28 cellular contexts compared by ENCODE assay signal in genomic region chr5:3186711-3187450, GRCh38.
"Had no signal": no experiment of that assay in that cellular context is flagged by ENCODE, and none has a peak within 500 bp of the region (broad histone marks: within the 10 kb centered on the region; RNA-seq: fewer than 3 reads in every experiment).

No MANE protein-coding gene starts in this region.

- H3K27ac Mint-ChIP-seq: activated naive CD4-positive, alpha-beta T cell treated with anti-CD3 and anti-CD28 coated beads for 36 hours; activated naive CD8-positive, alpha-beta T cell treated with anti-CD3 and anti-CD28 coated beads for 36 hours; natural killer cell treated with Interleukin-12 subunit alpha and Interleukin-12 subunit beta and Interleukin-15 and Interleukin-18, amount 100 ng/mL, for 72 hours; progenitor cell of endocrine pancreas had no signal

- H3K36me3 Mint-ChIP-seq: activated naive CD8-positive, alpha-beta T cell treated with anti-CD3 and anti-CD28 coated beads for 36 hours; natural killer cell treated with Interleukin-12 subunit alpha and Interleukin-12 subunit beta and Interleukin-15 and Interleukin-18, amount 100 ng/mL, for 72 hours had no signal

- H3K9me3 Mint-ChIP-seq: activated naive CD8-positive, alpha-beta T cell treated with anti-CD3 and anti-CD28 coated beads for 36 hours; natural killer cell treated with Interleukin-12 subunit alpha and Interleukin-12 subunit beta and Interleukin-15 and Interleukin-18, amount 100 ng/mL, for 72 hours had no signal

- H3K4me3 Mint-ChIP-seq: activated naive CD4-positive, alpha-beta T cell treated with anti-CD3 and anti-CD28 coated beads for 36 hours; activated naive CD8-positive, alpha-beta T cell treated with anti-CD3 and anti-CD28 coated beads for 36 hours; natural killer cell treated with Interleukin-12 subunit alpha and Interleukin-12 subunit beta and Interleukin-15 and Interleukin-18, amount 100 ng/mL, for 72 hours had no signal

- H3K27me3 Mint-ChIP-seq: activated naive CD8-positive, alpha-beta T cell treated with anti-CD3 and anti-CD28 coated beads for 36 hours; natural killer cell treated with Interleukin-12 subunit alpha and Interleukin-12 subunit beta and Interleukin-15 and Interleukin-18, amount 100 ng/mL, for 72 hours had no signal

- H3K9me3 ChIP-seq: adrenal gland, body of pancreas, left lung, mucosa of descending colon, neutrophil, testis, transverse colon had no signal

- H3K4me3 ChIP-seq: adrenal gland, body of pancreas, left lung, lung, mucosa of descending colon, skin epidermis, testis, transverse colon had no signal

- H3K4me1 ChIP-seq: adrenal gland, body of pancreas, left lung, testis, transverse colon had no signal

- H3K27me3 ChIP-seq: adrenal gland, neutrophil, testis, transverse colon had no signal

- DNase-seq: activated CD4-positive, alpha-beta T cell treated with anti-CD3 and anti-CD28 coated beads for 48 hours; activated CD4-positive, alpha-beta T cell treated with anti-CD3 and anti-CD28 coated beads, Interleukin-2, amount 50 U/mL, for 48 hours; activated CD8-positive, alpha-beta memory T cell treated with anti-CD3 and anti-CD28 coated beads for 24 hours; activated effector memory CD4-positive, alpha-beta T cell treated with Interleukin-2 at 50 U/mL for 16 hours; activated naive CD4-positive, alpha-beta T cell treated with anti-CD3 and anti-CD28 coated beads for 36 hours; activated naive CD8-positive, alpha-beta T cell treated with anti-CD3 and anti-CD28 coated beads for 36 hours; adrenal gland; aorta; body of pancreas; dermis blood vessel endothelial cell; effector CD8-positive, alpha-beta T cell; glutamatergic neuron; left lung; mucosa of descending colon; stimulated activated CD4-positive, alpha-beta T cell treated with anti-CD3 and anti-CD28 coated beads, Interleukin-12 subunit alpha, Interleukin-12 subunit beta, amount 100 ng/mL, for 4 hours; stimulated activated CD4-positive, alpha-beta T cell treated with anti-CD3 and anti-CD28 coated beads, Interleukin-4, amount 100 ng/mL, for 1 hour; stimulated activated naive CD8-positive, alpha-beta T cell treated with anti-CD3 and anti-CD28 coated beads, Interleukin-15, Interleukin-2, amounts not matched to agents 100 U/mL and 50 U/mL, for 24 hours; testis; transverse colon; WERI-Rb-1 had no signal

- H3K4me1 Mint-ChIP-seq: activated naive CD8-positive, alpha-beta T cell treated with anti-CD3 and anti-CD28 coated beads for 36 hours had no signal

- H3K27ac ChIP-seq: adrenal gland, body of pancreas, epithelial cell of prostate, left lung, neutrophil, skin epidermis, testis, transverse colon, WERI-Rb-1 had no signal

- ATAC-seq: activated CD4-positive, CD25-positive, alpha-beta regulatory T cell treated with anti-CD3 and anti-CD28 coated beads, Interleukin-2, amount 50 U/mL, for 24 hours; body of pancreas; mucosa of descending colon; natural killer cell treated with Interleukin-12 subunit alpha and Interleukin-12 subunit beta and Interleukin-15 and Interleukin-18, amount 100 ng/mL, for 72 hours; sciatic nerve; stimulated activated naive CD8-positive, alpha-beta T cell treated with anti-CD3 and anti-CD28 coated beads, Interleukin-15, Interleukin-2, amounts not matched to agents 100 U/mL and 50 U/mL, for 24 hours had no signal

- H3K36me3 ChIP-seq: adrenal gland, left lung, neutrophil, transverse colon, WERI-Rb-1 had no signal
